10 cellular contexts compared by ENCODE assay signal in genomic region chr7:155066417-155066950, GRCh38. TPM values are rescaled to one million over a fixed set of nuclear protein-coding genes. Genes with fewer than 3 reads are reported as not detected.
DNase-seq lines count a peak whose midpoint lies in the region; ATAC-seq and TF ChIP-seq lines count a peak whose summit lies in the region.
"Had no signal": no experiment of that assay in that cellular context is flagged by ENCODE, and none has a peak within 500 bp of the region (broad histone marks: within the 10 kb centered on the region; RNA-seq: fewer than 3 reads in every experiment).

No MANE protein-coding gene starts in this region.

- ATAC-seq in activated CD4-positive, alpha-beta T cell treated with anti-CD3 and anti-CD28 coated beads for 36 hours, result no peak
- ATAC-seq in GM21825 (IDR thresholded peaks at IDR 0.05; ENCODE audit: unreplicated experiment) (no peak), HG02623 (IDR thresholded peaks at IDR 0.05; ENCODE audit: unreplicated experiment) (no peak)

- no peak overlapping the region for H3K4me3 Mint-ChIP-seq in activated CD4-positive, alpha-beta T cell treated with anti-CD3 and anti-CD28 coated beads for 36 hours

- no peaks in the 10 kb centered on the region for H3K9me3 Mint-ChIP-seq in activated CD4-positive, alpha-beta T cell treated with anti-CD3 and anti-CD28 coated beads for 36 hours (ENCODE audit: low read depth)

- H3K27me3 Mint-ChIP-seq in activated CD4-positive, alpha-beta T cell treated with anti-CD3 and anti-CD28 coated beads for 36 hours, result peaks cover 24% of the 10 kb centered on the region

- POLR2A ChIA-PET in activated CD4-positive, alpha-beta T cell treated with anti-CD3 and anti-CD28 coated beads for 36 hours (lab: Charles Lee), result no interaction called here

- H3K36me3 Mint-ChIP-seq in activated CD4-positive, alpha-beta T cell treated with anti-CD3 and anti-CD28 coated beads for 36 hours (ENCODE audit: low read depth), result no peaks in the 10 kb centered on the region

- H3K4me1 Mint-ChIP-seq in activated CD4-positive, alpha-beta T cell treated with anti-CD3 and anti-CD28 coated beads for 36 hours, result no peaks in the 10 kb centered on the region

- CTCF ChIA-PET in activated CD4-positive, alpha-beta T cell treated with anti-CD3 and anti-CD28 coated beads for 36 hours (lab: Charles Lee), result interaction anchor here (0.6 kb wide), 1 partner anchor 71 kb away, joined by 3 read pairs; no protein-coding TSS in a partner anchor

- in situ Hi-C loops in astrocyte of the spinal cord (cut with HindIII; ENCODE audit: low sequenced_read_pairs), result no loop called here

- peak; percentile 95 for DNase-seq in Daoy (ENCODE audit: low read depth)
- peak; percentile 29 for DNase-seq in NCI-H2029 treated with DMSO at 0.1 percent for 48 hours (lab: John Stamatoyannopoulos, UW)
- DNase-seq in astrocyte of the spinal cord (ENCODE audit: low read depth, low spot score), result peak; percentile 56
- DNase-seq in myocyte (ENCODE audit: low read depth), result peak; percentile 99
- no peak for DNase-seq in activated CD4-positive, alpha-beta T cell treated with anti-CD3 and anti-CD28 coated beads for 36 hours
- no peak for DNase-seq in hippocampal formation (lab: John Stamatoyannopoulos, UW)
- DNase-seq: activated CD8-positive, alpha-beta memory T cell treated with anti-CD3 and anti-CD28 coated beads, Interleukin-2, amount 50 U/mL, for 48 hours had no signal

- intact Hi-C loops in activated CD4-positive, alpha-beta T cell treated with anti-CD3 and anti-CD28 coated beads for 36 hours (cut with DNase I, micrococcal nuclease), result no loop called here

- no peak for TF ChIP-seq CTCF in astrocyte of the spinal cord (IDR thresholded peaks at IDR 0.05; ENCODE audit: low read depth, low read length)

- H3K4me3 ChIP-seq in astrocyte of the spinal cord (ENCODE audit: low read depth, low read length), result no peak overlapping the region

- H3K27ac Mint-ChIP-seq in activated CD4-positive, alpha-beta T cell treated with anti-CD3 and anti-CD28 coated beads for 36 hours, result no peak overlapping the region

RNA-seq across cellular contexts. Expression of gene HTR5A, which starts 3.6 kb away (rescaled TPM):
- total RNA-seq in Daoy (2014; rRNA removed; shearing (Covaris generic)), result not detected in 2 replicates
- not detected in 2 replicates for total RNA-seq in myocyte
- polyA plus RNA-seq in myocyte (2012), result not detected
- not detected for total RNA-seq in activated CD4-positive, alpha-beta T cell treated with anti-CD3 and anti-CD28 coated beads for 36 hours
- total RNA-seq: omental fat pad had no signal

Comparison
In these comparisons a context has a peak if more than half of its experiments do, and no peak if none do; other contexts are left out.
1. DNase-seq: peak in Daoy (single experiment), NCI-H2029 treated with DMSO at 0.1 percent for 48 hours (single experiment), astrocyte of the spinal cord (single experiment) and myocyte (single experiment); none in activated CD4-positive, alpha-beta T cell treated with anti-CD3 and anti-CD28 coated beads for 36 hours (single experiment) and hippocampal formation (0 of 2).